In the genomic region with DNA sequence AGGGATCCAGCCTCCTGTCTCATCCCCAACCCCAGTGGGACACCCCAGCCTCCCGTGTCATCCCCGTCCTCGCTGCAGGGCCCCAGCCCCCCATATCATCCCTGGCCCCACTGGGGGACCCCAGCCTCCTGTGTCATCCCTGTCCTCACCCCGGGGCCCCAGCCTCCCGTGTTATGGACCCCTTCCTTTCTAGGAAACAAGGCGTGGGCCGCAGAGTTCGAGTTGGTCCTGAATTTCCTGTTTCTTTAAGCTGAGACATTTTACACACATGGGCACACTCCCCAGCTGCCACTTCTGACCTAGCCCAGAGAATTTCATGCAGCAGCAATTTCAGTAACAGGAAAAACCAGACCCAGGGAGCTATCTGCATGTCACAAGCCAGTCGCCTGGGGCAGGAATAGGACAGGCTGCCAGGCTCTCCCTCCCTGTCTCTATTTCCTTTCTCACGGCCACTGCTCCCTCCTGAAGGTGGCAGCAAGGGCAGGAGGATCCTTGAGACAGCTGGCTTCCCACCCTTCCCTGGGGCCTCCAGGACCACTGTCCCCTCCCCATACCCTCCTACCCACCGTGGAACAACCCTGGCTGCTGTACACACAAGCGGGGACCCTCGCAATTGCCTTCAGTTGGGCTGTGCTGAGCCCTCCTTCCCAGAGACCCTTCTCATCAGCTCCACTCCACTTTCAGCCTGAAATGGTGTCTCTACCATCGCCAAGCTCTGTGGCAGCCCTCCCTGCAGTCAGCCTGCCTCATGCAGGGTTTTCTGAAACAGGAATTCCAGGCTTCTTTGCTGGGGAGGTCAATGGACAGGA, we compare ENCODE assay signal across 9 cellular contexts.
DNase-seq lines count a peak whose midpoint lies in the region; ATAC-seq and TF ChIP-seq lines count a peak whose summit lies in the region.
"Had no signal": no experiment of that assay in that cellular context is flagged by ENCODE, and none has a peak within 500 bp of the region (broad histone marks: within the 10 kb centered on the region; RNA-seq: fewer than 3 reads in every experiment).

No MANE protein-coding gene starts in this region.

- peaks cover 0 to 3% of the 10 kb centered on the region in 2 experiments; a peak in 2 of 4 replicates for H3K4me1 ChIP-seq in HCT116 (ENCODE audit: control insufficient read depth in 1 of 2, insufficient read depth in 2 of 2, low read length in 2 of 2)
- peaks cover 100% of the 10 kb centered on the region for H3K4me1 ChIP-seq in OCI-LY7 (ENCODE audit: insufficient read depth, low read length, poor library complexity, severe bottlenecking)

- CTCF ChIA-PET in HCT116 (lab: Charles Lee) (no interaction called here), OCI-LY7 (lab: Charles Lee; ENCODE audit: unreplicated experiment) (interaction anchor here (1.0 kb wide), 1 partner anchor 11 kb away, joined by 3 read pairs; no protein-coding TSS in a partner anchor)

- H3K27me3 ChIP-seq in HCT116 (ENCODE audit: insufficient read depth, low read length) = no peaks in the 10 kb centered on the region
- H3K27me3 ChIP-seq: SJCRH30 had no signal

- H3K27ac ChIP-seq in HCT116 (ENCODE audit: low read depth, low read length) (no peak overlapping the region; the same call in 1 of the 2 replicates), OCI-LY7 (ENCODE audit: low read depth, low read length, poor library complexity, severe bottlenecking) (peak overlapping the region; percentile 23)
- H3K27ac ChIP-seq: SJCRH30 had no signal

- H3K36me3 Mint-ChIP-seq in progenitor cell of endocrine pancreas (ENCODE audit: insufficient read depth) = no peaks in the 10 kb centered on the region

- H3K4me1 Mint-ChIP-seq in progenitor cell of endocrine pancreas (ENCODE audit: low read depth) = peaks cover 39% of the 10 kb centered on the region

- no peak overlapping the region for H3K9ac ChIP-seq in HCT116 (ENCODE audit: low read length)

- no peak for ATAC-seq in HCT116
- peak; percentile 90 for ATAC-seq in esophagus mucosa
- ATAC-seq in HG02840 (IDR thresholded peaks at IDR 0.05; ENCODE audit: low FRiP score, unreplicated experiment) = no peak
- no peak for ATAC-seq in HG03442 (IDR thresholded peaks at IDR 0.05; ENCODE audit: unreplicated experiment)

- POLR2A ChIA-PET in HCT116 (lab: Charles Lee) = no interaction called here
- POLR2A ChIA-PET in OCI-LY7 (lab: Charles Lee) = interaction anchor here (0.9 to 3.1 kb wide), 9 partner anchors 11 to 141 kb away, joined by 3 to 12 read pairs (median 4); no protein-coding TSS in a partner anchor

- no peaks in the 10 kb centered on the region for H3K79me2 ChIP-seq in HCT116 (ENCODE audit: insufficient read depth, low read length)
- no peaks in the 10 kb centered on the region; the same call in 1 of the 2 replicates for H3K79me2 ChIP-seq in OCI-LY7 (ENCODE audit: insufficient read depth, low read depth, low read length)

- H3K36me3 ChIP-seq in HCT116 (ENCODE audit: control insufficient read depth in 1 of 2, insufficient read depth in 2 of 2, low read length in 2 of 2) (no peaks in the 10 kb centered on the region), OCI-LY7 (ENCODE audit: insufficient read depth, low read length) (peaks cover 23% of the 10 kb centered on the region)
- H3K36me3 ChIP-seq: SJCRH30 had no signal

- peaks cover 20% of the 10 kb centered on the region for H3K27me3 Mint-ChIP-seq in progenitor cell of endocrine pancreas

- H4K20me1 ChIP-seq in HCT116 (ENCODE audit: insufficient read depth) (no peaks in the 10 kb centered on the region), OCI-LY7 (ENCODE audit: insufficient read depth, low read length) (no peaks in the 10 kb centered on the region)

- H3K4me3 Mint-ChIP-seq in progenitor cell of endocrine pancreas (ENCODE audit: low read depth) = no peak overlapping the region

- no peaks in the 10 kb centered on the region for H3K9me2 ChIP-seq in HCT116 (ENCODE audit: insufficient read depth)
- no peaks in the 10 kb centered on the region for H3K9me2 ChIP-seq in OCI-LY7 (ENCODE audit: insufficient read depth, low read length)

- intact Hi-C loops in HCT116 (cut with micrococcal nuclease) (no loop called here), OCI-LY7 (cut with micrococcal nuclease; ENCODE audit: unreplicated experiment) (loop anchor here (5.0 kb wide), 1 partner anchor 1113 kb away; no protein-coding TSS in a partner anchor)

- no peaks in the 10 kb centered on the region for H3K9me3 Mint-ChIP-seq in progenitor cell of endocrine pancreas (ENCODE audit: low read depth)

- H3K4me2 ChIP-seq in HCT116 (ENCODE audit: low read length) (no peak overlapping the region), OCI-LY7 (ENCODE audit: low read length) (peak overlapping the region; percentile 85)

- peak overlapping the region; percentile 18 for H3K27ac Mint-ChIP-seq in progenitor cell of endocrine pancreas

- TF ChIP-seq CTCF in HCT116 (IDR thresholded peaks at IDR 0.05 in 2 of 3, conservative IDR thresholded peaks at IDR 0.05 in 1 of 3; ENCODE audit: borderline replicate concordance in 1 of 3, insufficient read depth in 1 of 3, low read depth in 2 of 3, low read length in 2 of 3) (no peak), OCI-LY7 (conservative IDR thresholded peaks at IDR 0.05; ENCODE audit: low read length) (peak; percentile 37; the same call in 1 of the 2 replicates), progenitor cell of endocrine pancreas (IDR thresholded peaks at IDR 0.05; ENCODE audit: unreplicated experiment) (no peak)

- TF ChIP-seq POLR2A in HCT116 (IDR thresholded peaks at IDR 0.05; ENCODE audit: borderline replicate concordance, extremely low read depth, insufficient read depth, insufficient read length) = no peak

- H3K9me3 ChIP-seq in HCT116 (ENCODE audit: control insufficient read depth in 1 of 2, insufficient read depth in 1 of 2, low read depth in 1 of 2, low read length in 2 of 2) (no peaks in the 10 kb centered on the region), OCI-LY7 (ENCODE audit: low read length) (no peaks in the 10 kb centered on the region)
- H3K9me3 ChIP-seq: SJCRH30 had no signal

- H2AFZ ChIP-seq in HCT116 (ENCODE audit: low read depth, low read length, poor library complexity, severe bottlenecking) (no peak overlapping the region), OCI-LY7 (ENCODE audit: low read length) (no peak overlapping the region)

- no peak for DNase-seq in HCT116 (ENCODE audit: low read depth, low spot score)
- no peak for DNase-seq in OCI-LY7 (ENCODE audit: low spot score)
- no peak for DNase-seq in progenitor cell of endocrine pancreas (ENCODE audit: low spot score, unreplicated experiment)
- DNase-seq in T1000 (lab: John Stamatoyannopoulos, UW) = no peak
- DNase-seq in activated T-cell treated with anti-CD3 and anti-CD28 coated beads, Interleukin-2, amount 50 U/mL, for 1 hour = no peak

- TF ChIP-seq RAD21 in HCT116 (IDR thresholded peaks at IDR 0.05; ENCODE audit: low read depth) = peak; percentile 27; the same call in 1 of the 2 replicates

- H3K4me3 ChIP-seq in HCT116 (replicated peaks in 1 of 2; ENCODE audit: low read depth in 1 of 2, low read length in 2 of 2) = no peak overlapping the region
- no peak overlapping the region for H3K4me3 ChIP-seq in OCI-LY7 (ENCODE audit: low read depth, low read length, poor library complexity, severe bottlenecking)
- H3K4me3 ChIP-seq: SJCRH30 had no signal

- BruUV-seq in HCT116 (replicated peaks; lab: Mats Ljungman, UMichigan) (no TSS peak), OCI-LY7 (replicated peaks; lab: Mats Ljungman, UMichigan) (no TSS peak)

- RAD21 ChIA-PET in HCT116 (lab: Charles Lee; ENCODE audit: low non-redundant PET in 1 of 2, low total read pairs in 2 of 2, uncharacterized antibody in 2 of 2, unreplicated experiment in 2 of 2) = no interaction called here

TF ChIP-seq in HCT116, 20 proteins besides CTCF, POLR2A, EP300 and RAD21:
- no peak for TF ChIP-seq EGR1 (IDR thresholded peaks at IDR 0.05; ENCODE audit: low read depth)
- TF ChIP-seq ELF1 (IDR thresholded peaks at IDR 0.05; ENCODE audit: borderline replicate concordance, low read depth) = no peak
- TF ChIP-seq EZH2phosphoT487 (IDR thresholded peaks at IDR 0.05; ENCODE audit: borderline replicate concordance) = no peak
- no peak for TF ChIP-seq EZH2 (IDR thresholded peaks at IDR 0.05)
- TF ChIP-seq, protein P1, sequence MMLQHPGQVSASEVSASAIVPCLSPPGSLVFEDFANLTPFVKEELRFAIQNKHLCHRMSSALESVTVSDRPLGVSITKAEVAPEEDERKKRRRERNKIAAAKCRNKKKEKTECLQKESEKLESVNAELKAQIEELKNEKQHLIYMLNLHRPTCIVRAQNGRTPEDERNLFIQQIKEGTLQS (IDR thresholded peaks at IDR 0.05) = no peak
- no peak for TF ChIP-seq ZFX (IDR thresholded peaks at IDR 0.05)
- TF ChIP-seq JUND (IDR thresholded peaks at IDR 0.05) = no peak
